Comparison of ENCODE assay signal across 20 cellular contexts in the genomic region with DNA sequence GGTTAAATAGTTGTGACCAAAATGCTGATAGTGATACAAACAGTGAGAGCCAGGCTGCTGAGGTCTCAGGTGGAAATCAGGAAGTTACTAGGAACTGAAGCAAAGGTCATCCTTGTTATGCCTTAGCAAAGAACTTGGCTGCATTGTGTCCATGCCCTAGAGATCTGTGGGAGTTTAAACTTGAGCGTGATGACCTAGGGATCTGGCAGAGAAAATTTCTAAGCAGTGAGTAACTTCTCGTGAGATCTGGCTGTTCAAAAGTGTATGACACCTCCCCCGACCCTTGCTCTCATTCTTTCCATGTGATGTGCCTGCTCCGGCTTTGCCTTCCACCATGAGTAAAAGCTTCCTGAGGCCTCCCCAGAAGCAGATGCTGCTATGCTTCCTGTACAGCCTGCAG. TPM values are rescaled to one million over a fixed set of nuclear protein-coding genes. Genes with fewer than 3 reads are reported as not detected.
DNase-seq lines count a peak whose midpoint lies in the region; ATAC-seq, FAIRE-seq and TF ChIP-seq lines count a peak whose summit lies in the region.
"Had no signal": no experiment of that assay in that cellular context is flagged by ENCODE, and none has a peak within 500 bp of the region (broad histone marks: within the 10 kb centered on the region; RNA-seq: fewer than 3 reads in every experiment).

No MANE protein-coding gene starts in this region.

- no peak overlapping the region for H3K4me3 Mint-ChIP-seq in activated CD8-positive, alpha-beta T cell treated with anti-CD3 and anti-CD28 coated beads for 36 hours
- no peak overlapping the region for H3K4me3 Mint-ChIP-seq in natural killer cell treated with Interleukin-12 subunit alpha and Interleukin-12 subunit beta and Interleukin-15 and Interleukin-18, amount 100 ng/mL, for 72 hours
- H3K4me3 Mint-ChIP-seq: HFFc6 had no signal

- no peak for TF ChIP-seq CTCF in choroid plexus epithelial cell (conservative IDR thresholded peaks at IDR 0.05; ENCODE audit: low read depth, low read length)
- TF ChIP-seq CTCF in suprapubic skin (IDR thresholded peaks at IDR 0.05) = no peak
- TF ChIP-seq CTCF in activated CD8-positive, alpha-beta T cell treated with anti-CD3 and anti-CD28 coated beads for 36 hours (IDR thresholded peaks at IDR 0.05) = no peak

- H3K4me1 ChIP-seq in small intestine (ENCODE audit: control insufficient read depth in 2 of 2, insufficient read depth in 1 of 2, low read depth in 1 of 2, low read length in 1 of 2) = peaks cover 0 to 4% of the 10 kb centered on the region in 2 donors
- H3K4me1 ChIP-seq in suprapubic skin = peaks cover 5% of the 10 kb centered on the region
- H3K4me1 ChIP-seq: SJSA1 had no signal

- H3K27ac ChIP-seq in small intestine (ENCODE audit: low read depth in 1 of 2, low read length in 1 of 2) = peak overlapping the region; percentile 8 to 39
- no peak overlapping the region for H3K27ac ChIP-seq in suprapubic skin
- H3K27ac ChIP-seq: RWPE1, SJSA1 had no signal

- H3K36me3 Mint-ChIP-seq in activated CD8-positive, alpha-beta T cell treated with anti-CD3 and anti-CD28 coated beads for 36 hours (ENCODE audit: low read depth) = no peaks in the 10 kb centered on the region
- no peaks in the 10 kb centered on the region for H3K36me3 Mint-ChIP-seq in natural killer cell treated with Interleukin-12 subunit alpha and Interleukin-12 subunit beta and Interleukin-15 and Interleukin-18, amount 100 ng/mL, for 72 hours

- CTCF ChIA-PET in activated CD8-positive, alpha-beta T cell treated with anti-CD3 and anti-CD28 coated beads for 36 hours (lab: Charles Lee) = no interaction called here

- 45 to 60% (median 49%) methylated on average over 4 of the region's 4 CpGs for WGBS in small intestine, 3 donors
- WGBS in suprapubic skin = 84% methylated on average over 4 of the region's 4 CpGs

- FAIRE-seq in small intestine (lab: Jason Lieb, UNC) = no peak

- H3K4me3 ChIP-seq in choroid plexus epithelial cell (ENCODE audit: low read depth, low read length) (no peak overlapping the region), small intestine (ENCODE audit: low read depth in 1 of 2, low read length in 2 of 2) (no peak overlapping the region), suprapubic skin (no peak overlapping the region)
- H3K4me3 ChIP-seq: SJSA1 had no signal

- ATAC-seq in activated CD8-positive, alpha-beta T cell treated with anti-CD3 and anti-CD28 coated beads for 36 hours = no peak
- no peak for ATAC-seq in HG02623 (IDR thresholded peaks at IDR 0.05; ENCODE audit: unreplicated experiment)
- no peak for ATAC-seq in natural killer cell treated with Interleukin-12 subunit alpha and Interleukin-12 subunit beta and Interleukin-15 and Interleukin-18, amount 100 ng/mL, for 72 hours

- H3K9me3 Mint-ChIP-seq in activated CD8-positive, alpha-beta T cell treated with anti-CD3 and anti-CD28 coated beads for 36 hours = no peaks in the 10 kb centered on the region
- no peaks in the 10 kb centered on the region for H3K9me3 Mint-ChIP-seq in natural killer cell treated with Interleukin-12 subunit alpha and Interleukin-12 subunit beta and Interleukin-15 and Interleukin-18, amount 100 ng/mL, for 72 hours

- H3K9me3 ChIP-seq in small intestine (ENCODE audit: control insufficient read depth, low read depth) (no peaks in the 10 kb centered on the region), suprapubic skin (no peaks in the 10 kb centered on the region)
- H3K9me3 ChIP-seq: SJSA1 had no signal

- H3K36me3 ChIP-seq in small intestine (ENCODE audit: control insufficient read depth in 2 of 2, insufficient read depth in 2 of 2, low read length in 2 of 2) = no peaks in the 10 kb centered on the region
- no peaks in the 10 kb centered on the region for H3K36me3 ChIP-seq in suprapubic skin
- H3K36me3 ChIP-seq: SJSA1 had no signal

- H3K4me1 Mint-ChIP-seq in activated CD8-positive, alpha-beta T cell treated with anti-CD3 and anti-CD28 coated beads for 36 hours (ENCODE audit: low read depth) = peaks cover 2% of the 10 kb centered on the region
- peaks cover 5 to 6% of the 10 kb centered on the region in 2 donors for H3K4me1 Mint-ChIP-seq in natural killer cell treated with Interleukin-12 subunit alpha and Interleukin-12 subunit beta and Interleukin-15 and Interleukin-18, amount 100 ng/mL, for 72 hours (ENCODE audit: low read depth in 2 of 2)

- H3K27me3 Mint-ChIP-seq in activated CD8-positive, alpha-beta T cell treated with anti-CD3 and anti-CD28 coated beads for 36 hours = no peaks in the 10 kb centered on the region
- no peaks in the 10 kb centered on the region for H3K27me3 Mint-ChIP-seq in natural killer cell treated with Interleukin-12 subunit alpha and Interleukin-12 subunit beta and Interleukin-15 and Interleukin-18, amount 100 ng/mL, for 72 hours

- H3K27me3 ChIP-seq in small intestine (ENCODE audit: control insufficient read depth in 2 of 2, insufficient read depth in 2 of 2, low read length in 2 of 2) (no peaks in the 10 kb centered on the region), suprapubic skin (no peaks in the 10 kb centered on the region)
- H3K27me3 ChIP-seq: SJSA1 had no signal

- intact Hi-C loops in activated CD8-positive, alpha-beta T cell treated with anti-CD3 and anti-CD28 coated beads for 36 hours (cut with micrococcal nuclease) = no loop called here

- no peak for TF ChIP-seq EP300 in suprapubic skin (IDR thresholded peaks at IDR 0.05)

- peak; percentile 20 for DNase-seq in LHCN-M2 (ENCODE audit: low read depth)
- peak; percentile 29 for DNase-seq in choroid plexus epithelial cell (ENCODE audit: low read depth)
- DNase-seq in islet precursor cell = peak; percentile 68
- DNase-seq in small intestine = peak; percentile 79
- no peak for DNase-seq in suprapubic skin (ENCODE audit: low spot score in 2 of 2)
- DNase-seq in activated CD8-positive, alpha-beta T cell treated with anti-CD3 and anti-CD28 coated beads for 36 hours = no peak
- no peak for DNase-seq in natural killer cell treated with Interleukin-12 subunit alpha and Interleukin-12 subunit beta and Interleukin-15 and Interleukin-18, amount 100 ng/mL, for 72 hours (ENCODE audit: low spot score)
- DNase-seq: ACHN, AML-193, COR-L47, DMS153, HFFc6, NCI-H1417 treated with DMSO at 0.1 percent for 48 hours, NCI-H1930, NCI-H2171, NCI-H748 treated with DMSO at 0.1 percent for 48 hours, OCI-M1 had no signal

- no peak for TF ChIP-seq POLR2A in suprapubic skin (IDR thresholded peaks at IDR 0.05)

- POLR2A ChIA-PET in activated CD8-positive, alpha-beta T cell treated with anti-CD3 and anti-CD28 coated beads for 36 hours (lab: Charles Lee) = interaction anchor here (0.8 kb wide), 1 partner anchor 13 kb away, joined by 3 read pairs; no protein-coding TSS in a partner anchor

- no peak overlapping the region for H3K27ac Mint-ChIP-seq in activated CD8-positive, alpha-beta T cell treated with anti-CD3 and anti-CD28 coated beads for 36 hours
- no peak overlapping the region for H3K27ac Mint-ChIP-seq in natural killer cell treated with Interleukin-12 subunit alpha and Interleukin-12 subunit beta and Interleukin-15 and Interleukin-18, amount 100 ng/mL, for 72 hours
- H3K27ac Mint-ChIP-seq: HFFc6 had no signal

RNA-seq across cellular contexts. Expression of gene KIF16B, which starts 34.0 kb away (rescaled TPM):
- total RNA-seq in LHCN-M2 (2014; rRNA removed) = 7.3 and 8.6 TPM in 2 replicates
- polyA plus RNA-seq in LHCN-M2 (2012) = 3.4 TPM
- polyA plus RNA-seq in small intestine = 10 to 100 TPM; 12.4 to 46.7 (median 27.6) TPM
- 10 to 100 TPM; 23.7 to 64.0 (median 38.2) TPM for total RNA-seq in suprapubic skin
- 1 to 10 TPM; 3.5 to 4.2 TPM for total RNA-seq in activated CD8-positive, alpha-beta T cell treated with anti-CD3 and anti-CD28 coated beads for 36 hours
- total RNA-seq in natural killer cell treated with Interleukin-12 subunit alpha and Interleukin-12 subunit beta and Interleukin-15 and Interleukin-18, amount 100 ng/mL, for 72 hours = 1 to 10 TPM; 3.8 to 8.8 TPM

Comparison
In these comparisons a context has a peak if more than half of its experiments do, and no peak if none do; other contexts are left out.
1. DNase-seq: peak in LHCN-M2 (single experiment), choroid plexus epithelial cell (single experiment), islet precursor cell (single experiment) and small intestine (single experiment); none in suprapubic skin (0 of 2), activated CD8-positive, alpha-beta T cell treated with anti-CD3 and anti-CD28 coated beads for 36 hours (single experiment) and natural killer cell treated with Interleukin-12 subunit alpha and Interleukin-12 subunit beta and Interleukin-15 and Interleukin-18, amount 100 ng/mL, for 72 hours (single experiment).